ENCODE assay signal across 8 cellular contexts in the genomic region with DNA sequence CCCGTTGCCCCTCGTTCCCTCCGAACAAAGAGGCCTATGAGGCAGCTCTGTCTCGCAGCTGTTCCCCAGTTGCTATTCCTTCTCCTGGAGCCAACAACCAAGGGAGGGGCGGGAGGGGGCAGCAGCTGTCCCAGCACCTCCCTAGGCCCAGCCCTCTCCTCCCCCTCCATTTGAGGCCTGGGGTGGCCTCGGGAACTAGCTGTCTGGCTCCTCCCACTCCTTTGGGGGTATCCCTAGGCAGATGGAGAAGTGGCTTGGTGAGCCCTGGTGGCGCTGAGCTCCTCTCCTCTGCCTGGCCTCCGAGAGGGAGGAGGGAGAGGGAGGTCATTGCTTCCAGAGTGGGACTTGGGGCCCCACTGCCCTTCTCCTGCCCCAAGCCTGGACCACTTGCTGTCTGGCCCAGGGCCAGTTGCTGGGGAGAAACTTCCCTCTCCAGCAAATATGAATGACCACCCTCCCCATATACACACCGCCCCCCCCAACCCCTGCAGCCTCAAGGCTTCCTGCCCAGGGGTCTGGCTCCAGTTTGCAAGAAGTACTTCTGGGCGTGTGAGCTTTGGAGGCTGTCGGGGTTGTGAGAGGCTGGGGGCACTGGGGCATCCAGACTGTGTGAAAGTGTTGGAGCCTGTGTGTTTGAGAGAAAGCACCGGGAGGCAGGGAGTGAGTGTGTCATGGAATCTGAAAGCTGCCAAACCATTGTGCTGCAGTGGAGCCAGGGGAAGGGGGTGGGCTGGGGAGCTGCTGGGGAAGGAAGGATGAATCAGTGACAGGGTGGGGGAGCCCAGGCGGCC. TPM values are rescaled to one million over a fixed set of nuclear protein-coding genes. Genes with fewer than 3 reads are reported as not detected.
A peak's percentile ranks its signal among the peaks of the same experiment; 100 is the strongest.
DNase-seq lines count a peak whose midpoint lies in the region; ATAC-seq and TF ChIP-seq lines count a peak whose summit lies in the region.

No MANE protein-coding gene starts in this region.

- 5 to 7% methylated on average over 12 to 13 of the region's 13 CpGs for WGBS in ectodermal cell, 2 experiments

- no peaks in the 10 kb centered on the region for H3K36me3 ChIP-seq in ectodermal cell (ENCODE audit: control insufficient read depth, insufficient read depth, low read length)

- CTCF ChIA-PET in AG04449 (lab: Yijun Ruan, JAX) = interaction anchor here (0.7 to 2.8 kb wide), 5 partner anchors 8 to 372 kb away, joined by 3 to 17 read pairs (median 3); no protein-coding TSS in a partner anchor

- no peak for ATAC-seq in GM21723 (IDR thresholded peaks at IDR 0.05; ENCODE audit: unreplicated experiment)
- no peak for ATAC-seq in GM19463 (IDR thresholded peaks at IDR 0.05; ENCODE audit: unreplicated experiment)
- no peak for ATAC-seq in HG02852 (IDR thresholded peaks at IDR 0.05; ENCODE audit: unreplicated experiment)

- TF ChIP-seq CTCF in AG04449 (IDR thresholded peaks at IDR 0.05; ENCODE audit: insufficient read depth, low read length, missing control alignments) = no peak

- peaks cover 20% of the 10 kb centered on the region for H3K27me3 ChIP-seq in ectodermal cell (ENCODE audit: control insufficient read depth, insufficient read depth, low read length, poor library complexity, severe bottlenecking)

- peaks cover 35% of the 10 kb centered on the region for H3K4me1 ChIP-seq in ectodermal cell (ENCODE audit: control insufficient read depth, insufficient read depth, low read length)

- DNase-seq in AG04449 (ENCODE audit: low read depth, low spot score) = no peak
- peak; percentile 28 for DNase-seq in NCI-H1092 treated with DMSO at 0.1 percent for 48 hours (lab: John Stamatoyannopoulos, UW)
- DNase-seq in midbrain (lab: John Stamatoyannopoulos, UW) = peak; percentile 63
- no peak for DNase-seq in activated naive CD4-positive, alpha-beta T cell (lab: John Stamatoyannopoulos, UW)

- H3K4me3 ChIP-seq in AG04449 (ENCODE audit: low read depth, low read length) (peak overlapping the region; percentile 95), ectodermal cell (ENCODE audit: insufficient read depth, low read depth, low read length) (peak overlapping the region; percentile 19)

- H3K27ac ChIP-seq in ectodermal cell (ENCODE audit: insufficient read depth, low read depth, low read length, poor library complexity, severe bottlenecking) = peak overlapping the region; percentile 90

- POLR2A ChIA-PET in AG04449 (lab: Yijun Ruan, JAX) = interaction anchor here (0.7 to 4.0 kb wide), 9 partner anchors 10 to 105 kb away, joined by 3 to 39 read pairs (median 4); partner anchors contain the start of genes ATP6V1F and CALU

- H3K9me3 ChIP-seq in ectodermal cell (ENCODE audit: control insufficient read depth, low read length) = no peaks in the 10 kb centered on the region

RNA-seq across cellular contexts. Expression of gene FLNC, which starts 3.1 kb away (rescaled TPM):
- polyA plus RNA-seq in ectodermal cell (2013, experiment 1 of 4) = 24.9 TPM
- 32.0 TPM for polyA plus RNA-seq in ectodermal cell (2013, experiment 2 of 4)
- 23.6 TPM for polyA plus RNA-seq in ectodermal cell (2013, experiment 3 of 4)
- polyA plus RNA-seq in ectodermal cell (2013, experiment 4 of 4) = 25.5 TPM

RNA-seq across cellular contexts. Expression of gene ATP6V1F, which starts 29.3 kb away (rescaled TPM):
- 154 TPM for polyA plus RNA-seq in ectodermal cell (2013, experiment 1 of 4)
- 141 TPM for polyA plus RNA-seq in ectodermal cell (2013, experiment 2 of 4)
- polyA plus RNA-seq in ectodermal cell (2013, experiment 3 of 4) = 119 TPM
- 139 TPM for polyA plus RNA-seq in ectodermal cell (2013, experiment 4 of 4)

RNA-seq across cellular contexts. Expression of gene CCDC136, which starts 41.6 kb away (rescaled TPM):
- polyA plus RNA-seq in ectodermal cell (2013, experiment 1 of 4) = 109 TPM
- polyA plus RNA-seq in ectodermal cell (2013, experiment 2 of 4) = 139 TPM
- polyA plus RNA-seq in ectodermal cell (2013, experiment 3 of 4) = 78.3 TPM
- polyA plus RNA-seq in ectodermal cell (2013, experiment 4 of 4) = 95.7 TPM

RNA-seq across cellular contexts. Expression of gene OPN1SW, which starts 57.7 kb away (rescaled TPM):
- not detected for polyA plus RNA-seq in ectodermal cell (2013, experiment 1 of 4)
- polyA plus RNA-seq in ectodermal cell (2013, experiment 2 of 4) = not detected
- polyA plus RNA-seq in ectodermal cell (2013, experiment 3 of 4) = not detected
- polyA plus RNA-seq in ectodermal cell (2013, experiment 4 of 4) = 0.45 TPM

Comparison
In these comparisons a context has a peak if more than half of its experiments do, and no peak if none do; other contexts are left out.
1. DNase-seq: peak in NCI-H1092 treated with DMSO at 0.1 percent for 48 hours (single experiment) and midbrain (single experiment); none in AG04449 (single experiment) and activated naive CD4-positive, alpha-beta T cell (0 of 4).